ENCODE assay signal across 9 cellular contexts in the genomic region with DNA sequence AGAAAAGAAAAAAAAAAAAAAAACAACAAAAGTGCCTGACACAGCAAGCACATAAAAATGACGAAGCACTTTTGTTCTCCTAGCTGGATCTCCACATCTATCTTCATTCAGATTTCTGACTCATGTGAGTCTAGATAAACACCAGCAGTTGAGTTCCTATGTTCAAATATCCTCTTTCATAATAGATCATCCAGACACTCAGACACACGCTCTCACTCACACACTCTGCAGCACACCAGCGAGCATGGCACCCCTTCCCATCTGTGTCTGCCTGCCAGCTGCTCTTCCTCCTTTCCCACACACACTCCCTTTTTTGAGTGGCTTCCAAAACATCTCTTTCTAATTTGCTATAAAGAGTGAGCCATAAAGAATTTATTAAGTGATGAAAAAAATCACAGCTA. TPM values are rescaled to one million over a fixed set of nuclear protein-coding genes. Genes with fewer than 3 reads are reported as not detected.
DNase-seq lines count a peak whose midpoint lies in the region; TF ChIP-seq lines count a peak whose summit lies in the region.
"Had no signal": no experiment of that assay in that cellular context is flagged by ENCODE, and none has a peak within 500 bp of the region (broad histone marks: within the 10 kb centered on the region; RNA-seq: fewer than 3 reads in every experiment).

No MANE protein-coding gene starts in this region.

- H3K27ac ChIP-seq in C4-2B, result peak overlapping the region; percentile 55

- H3K4me3 Mint-ChIP-seq in mesothelial cell of epicardium, result no peak overlapping the region
- H3K4me3 Mint-ChIP-seq in progenitor cell of endocrine pancreas (ENCODE audit: low read depth), result no peak overlapping the region
- H3K4me3 Mint-ChIP-seq in activated CD4-positive, alpha-beta T cell treated with anti-CD3 and anti-CD28 coated beads, Interleukin-2, amount 10 ng/mL, durations not matched to agents 24 days and 14 days, result no peak overlapping the region

- intact Hi-C loops in activated CD4-positive, alpha-beta T cell treated with anti-CD3 and anti-CD28 coated beads, Interleukin-2, amount 10 ng/mL, durations not matched to agents 24 days and 14 days (cut with micrococcal nuclease), result no loop called here

- DNase-seq in NB4 (ENCODE audit: low read depth), result peak; percentile 19
- DNase-seq in brain pericyte (ENCODE audit: low read depth, low spot score), result peak; percentile 67
- no peak for DNase-seq in mesothelial cell of epicardium (ENCODE audit: low spot score in 2 of 2, unreplicated experiment in 2 of 2)
- DNase-seq in UCSD-AML1 (lab: John Stamatoyannopoulos, UW; ENCODE audit: unreplicated experiment), result no peak
- no peak for DNase-seq in ureter (ENCODE audit: low spot score)
- DNase-seq in progenitor cell of endocrine pancreas (ENCODE audit: low spot score, unreplicated experiment), result no peak
- no peak for DNase-seq in activated CD4-positive, alpha-beta T cell treated with anti-CD3 and anti-CD28 coated beads, Interleukin-2, amount 10 ng/mL, durations not matched to agents 24 days and 14 days
- DNase-seq: stimulated activated CD4-positive, alpha-beta T cell treated with anti-CD3 and anti-CD28 coated beads, Interleukin-12 subunit alpha, Interleukin-12 subunit beta, amount 100 ng/mL, for 4 hours had no signal

- no peak overlapping the region for H3K4me3 ChIP-seq in NB4 (ENCODE audit: low read depth, low read length)

- H3K4me1 Mint-ChIP-seq in mesothelial cell of epicardium (peaks cover 8% of the 10 kb centered on the region), progenitor cell of endocrine pancreas (ENCODE audit: low read depth) (no peaks in the 10 kb centered on the region)
- H3K4me1 Mint-ChIP-seq in activated CD4-positive, alpha-beta T cell treated with anti-CD3 and anti-CD28 coated beads, Interleukin-2, amount 10 ng/mL, durations not matched to agents 24 days and 14 days, result no peaks in the 10 kb centered on the region

- H3K27me3 Mint-ChIP-seq in mesothelial cell of epicardium (ENCODE audit: low read depth), result no peaks in the 10 kb centered on the region
- no peaks in the 10 kb centered on the region for H3K27me3 Mint-ChIP-seq in progenitor cell of endocrine pancreas
- H3K27me3 Mint-ChIP-seq in activated CD4-positive, alpha-beta T cell treated with anti-CD3 and anti-CD28 coated beads, Interleukin-2, amount 10 ng/mL, durations not matched to agents 24 days and 14 days, result no peaks in the 10 kb centered on the region

- H3K9me3 Mint-ChIP-seq in mesothelial cell of epicardium, result no peaks in the 10 kb centered on the region
- H3K9me3 Mint-ChIP-seq in progenitor cell of endocrine pancreas (ENCODE audit: low read depth), result no peaks in the 10 kb centered on the region
- no peaks in the 10 kb centered on the region for H3K9me3 Mint-ChIP-seq in activated CD4-positive, alpha-beta T cell treated with anti-CD3 and anti-CD28 coated beads, Interleukin-2, amount 10 ng/mL, durations not matched to agents 24 days and 14 days

- H3K36me3 Mint-ChIP-seq in mesothelial cell of epicardium (peaks cover 9% of the 10 kb centered on the region), progenitor cell of endocrine pancreas (ENCODE audit: insufficient read depth) (no peaks in the 10 kb centered on the region)
- H3K36me3 Mint-ChIP-seq in activated CD4-positive, alpha-beta T cell treated with anti-CD3 and anti-CD28 coated beads, Interleukin-2, amount 10 ng/mL, durations not matched to agents 24 days and 14 days (ENCODE audit: low read depth), result no peaks in the 10 kb centered on the region

- H3K27ac Mint-ChIP-seq in mesothelial cell of epicardium, result peak overlapping the region; percentile 13
- H3K27ac Mint-ChIP-seq in progenitor cell of endocrine pancreas, result no peak overlapping the region
- H3K27ac Mint-ChIP-seq in activated CD4-positive, alpha-beta T cell treated with anti-CD3 and anti-CD28 coated beads, Interleukin-2, amount 10 ng/mL, durations not matched to agents 24 days and 14 days, result no peak overlapping the region

- TF ChIP-seq CTCF in C4-2B (conservative IDR thresholded peaks at IDR 0.05) (no peak), NB4 (IDR thresholded peaks at IDR 0.05; ENCODE audit: low read depth, low read length) (no peak), mesothelial cell of epicardium (IDR thresholded peaks at IDR 0.05; ENCODE audit: unreplicated experiment) (no peak), progenitor cell of endocrine pancreas (IDR thresholded peaks at IDR 0.05; ENCODE audit: unreplicated experiment) (no peak)

- no peak for TF ChIP-seq POLR2A in NB4 (IDR thresholded peaks at IDR 0.05; ENCODE audit: extremely low read depth, insufficient read length)

RNA-seq across cellular contexts. Expression of gene CELF6, which starts 19.8 kb away (rescaled TPM):
- total RNA-seq in mesothelial cell of epicardium (1.2 to 1.9 TPM (median 1.3 TPM) in 3 replicates), ureter (3.4 TPM), progenitor cell of endocrine pancreas (1.2 and 1.4 TPM in 2 replicates)
- 0.19 and 0.21 TPM in 2 replicates for total RNA-seq in activated CD4-positive, alpha-beta T cell treated with anti-CD3 and anti-CD28 coated beads, Interleukin-2, amount 10 ng/mL, durations not matched to agents 24 days and 14 days

RNA-seq across cellular contexts. Expression of gene HEXA, which starts 36.0 kb away (rescaled TPM):
- total RNA-seq in mesothelial cell of epicardium (91.5 to 98.6 TPM (median 98.4 TPM) in 3 replicates), ureter (107 TPM), progenitor cell of endocrine pancreas (67.4 and 77.8 TPM in 2 replicates)
- total RNA-seq in activated CD4-positive, alpha-beta T cell treated with anti-CD3 and anti-CD28 coated beads, Interleukin-2, amount 10 ng/mL, durations not matched to agents 24 days and 14 days, result 54.3 and 59.4 TPM in 2 replicates

RNA-seq across cellular contexts. Expression of gene TMEM202, which starts 58.3 kb away (rescaled TPM):
- not detected in 3 replicates for total RNA-seq in mesothelial cell of epicardium
- total RNA-seq in ureter, result not detected
- not detected in 2 replicates for total RNA-seq in progenitor cell of endocrine pancreas
- not detected in 2 replicates for total RNA-seq in activated CD4-positive, alpha-beta T cell treated with anti-CD3 and anti-CD28 coated beads, Interleukin-2, amount 10 ng/mL, durations not matched to agents 24 days and 14 days

Comparison
In these comparisons a context has a peak if more than half of its experiments do, and no peak if none do; other contexts are left out.
1. DNase-seq: peak in NB4 (single experiment) and brain pericyte (single experiment); none in mesothelial cell of epicardium (0 of 2), UCSD-AML1 (single experiment), ureter (single experiment), progenitor cell of endocrine pancreas (single experiment) and activated CD4-positive, alpha-beta T cell treated with anti-CD3 and anti-CD28 coated beads, Interleukin-2, amount 10 ng/mL, durations not matched to agents 24 days and 14 days (single experiment).